In the genomic region with DNA sequence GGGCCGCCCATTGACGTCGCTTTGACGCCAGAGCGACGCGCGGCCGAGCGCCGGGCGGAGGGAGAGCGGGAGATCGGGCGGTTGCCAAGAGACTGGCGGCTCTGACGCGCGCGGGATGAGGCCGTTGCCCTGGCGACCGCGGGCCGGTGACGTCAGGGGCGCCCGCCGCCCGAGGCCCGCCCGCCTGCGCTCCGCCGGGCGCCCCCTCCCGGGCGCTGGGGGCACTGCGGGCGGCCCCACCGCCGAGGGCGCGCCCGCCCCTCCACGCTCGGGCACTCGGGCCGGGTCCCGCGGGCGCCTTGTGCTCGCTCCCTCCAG, we compare ENCODE assay signal across 8 cellular contexts. TPM values are rescaled to one million over a fixed set of nuclear protein-coding genes. Genes with fewer than 3 reads are reported as not detected.
A peak's percentile ranks its signal among the peaks of the same experiment; 100 is the strongest.
DNase-seq lines count a peak whose midpoint lies in the region; ATAC-seq and TF ChIP-seq lines count a peak whose summit lies in the region.
"Not testable (repeated sequence)": the region's sequence is repeated elsewhere in the genome, so short reads cannot be mapped to it uniquely, and the experiment has no call there.

No MANE protein-coding gene starts in this region.

- not testable (repeated sequence) for H3K36me3 ChIP-seq in GM23338 (ENCODE audit: insufficient read depth)

- not testable (repeated sequence) for H3K9me3 Mint-ChIP-seq in GM23338; activated T-cell treated with anti-CD3 and anti-CD28 coated beads, Interleukin-2, amount 50 U/mL, for 4 hours

- not testable (repeated sequence) for H3K27me3 ChIP-seq in GM23338 (ENCODE audit: insufficient read depth)

- ATAC-seq in GM18517 (IDR thresholded peaks at IDR 0.05; ENCODE audit: unreplicated experiment) (peak; percentile 55), GM19452 (IDR thresholded peaks at IDR 0.05; ENCODE audit: unreplicated experiment) (peak; percentile 75), GM23338 (peak; percentile 62), HG03039 (IDR thresholded peaks at IDR 0.05; ENCODE audit: unreplicated experiment) (peak; percentile 77), HG03469 (IDR thresholded peaks at IDR 0.05; ENCODE audit: unreplicated experiment) (peak; percentile 75), left colon (peak; percentile 93)
- ATAC-seq in activated T-cell treated with anti-CD3 and anti-CD28 coated beads, Interleukin-2, amount 50 U/mL, for 4 hours, result peak; percentile 94 to 96
- ATAC-seq in stimulated activated naive CD8-positive, alpha-beta T cell treated with anti-CD3 and anti-CD28 coated beads, Interleukin-15, Interleukin-2, amounts not matched to agents 100 U/mL and 50 U/mL, for 24 hours, result peak; percentile 92

- H3K36me3 Mint-ChIP-seq in GM23338 (ENCODE audit: low read depth); activated T-cell treated with anti-CD3 and anti-CD28 coated beads, Interleukin-2, amount 50 U/mL, for 4 hours (ENCODE audit: insufficient read depth): not testable (repeated sequence)

- H3K4me3 ChIP-seq in GM23338, result not testable (repeated sequence)

- not testable (repeated sequence) for H2AFZ ChIP-seq in GM23338

- not testable (repeated sequence) for H3K27me3 Mint-ChIP-seq in GM23338 (ENCODE audit: insufficient read depth, low read depth, poor library complexity); activated T-cell treated with anti-CD3 and anti-CD28 coated beads, Interleukin-2, amount 50 U/mL, for 4 hours (ENCODE audit: low read depth)

- H3K79me2 ChIP-seq in GM23338 (replicated peaks; ENCODE audit: insufficient read depth), result not testable (repeated sequence)

- not testable (repeated sequence) for H3K4me2 ChIP-seq in GM23338

- not testable (repeated sequence) for DNase-seq in GM23338 (ENCODE audit: low spot score); activated T-cell treated with anti-CD3 and anti-CD28 coated beads, Interleukin-2, amount 50 U/mL, for 4 hours; left colon; stimulated activated naive CD8-positive, alpha-beta T cell treated with anti-CD3 and anti-CD28 coated beads, Interleukin-15, Interleukin-2, amounts not matched to agents 100 U/mL and 50 U/mL, for 24 hours

- H3K27ac ChIP-seq in GM23338 (ENCODE audit: low read depth), result not testable (repeated sequence)

- H3K27ac Mint-ChIP-seq in GM23338, result not testable (repeated sequence)

- not testable (repeated sequence) for H3K4me3 Mint-ChIP-seq in GM23338; activated T-cell treated with anti-CD3 and anti-CD28 coated beads, Interleukin-2, amount 50 U/mL, for 4 hours

- not testable (repeated sequence) for H3K4me1 Mint-ChIP-seq in GM23338; activated T-cell treated with anti-CD3 and anti-CD28 coated beads, Interleukin-2, amount 50 U/mL, for 4 hours (ENCODE audit: low read depth)

- not testable (repeated sequence) for H4K20me1 ChIP-seq in GM23338 (replicated peaks; ENCODE audit: insufficient read depth)

- H3F3A ChIP-seq in GM23338 (replicated peaks; ENCODE audit: low read depth), result not testable (repeated sequence)

- intact Hi-C loops in left colon (cut with DNase I, micrococcal nuclease), result not testable (repeated sequence)

- H3K4me1 ChIP-seq in GM23338 (ENCODE audit: insufficient read depth), result not testable (repeated sequence)

- not testable (repeated sequence) for TF ChIP-seq CTCF in GM23338 (conservative IDR thresholded peaks at IDR 0.05; ENCODE audit: low read depth in 2 of 2)

- not testable (repeated sequence) for H3K9me2 ChIP-seq in GM23338 (ENCODE audit: insufficient read depth)

RNA-seq across cellular contexts. Expression of gene SIK1, which starts 0.3 kb away (rescaled TPM):
- 1.1 and 13.8 TPM in 2 replicates for total RNA-seq in GM23338 (2014; rRNA removed; shearing (Covaris generic))
- polyA plus RNA-seq in GM23338 (2016; fragmentation: Nextera tagmentation; extraction: Ambion mirVana), result 0.14 and 0.31 TPM in 2 replicates
- total RNA-seq in activated T-cell treated with anti-CD3 and anti-CD28 coated beads, Interleukin-2, amount 50 U/mL, for 4 hours, result 10 to 100 TPM; 14.0 to 19.6 (median 16.7) TPM
- total RNA-seq in left colon, result 10 to 100 TPM in 1 of 2 donors, 1 to 10 TPM in 1; 8.0 to 30.0 TPM
